Comparison of ENCODE assay signal across 1 cellular context in the genomic region with DNA sequence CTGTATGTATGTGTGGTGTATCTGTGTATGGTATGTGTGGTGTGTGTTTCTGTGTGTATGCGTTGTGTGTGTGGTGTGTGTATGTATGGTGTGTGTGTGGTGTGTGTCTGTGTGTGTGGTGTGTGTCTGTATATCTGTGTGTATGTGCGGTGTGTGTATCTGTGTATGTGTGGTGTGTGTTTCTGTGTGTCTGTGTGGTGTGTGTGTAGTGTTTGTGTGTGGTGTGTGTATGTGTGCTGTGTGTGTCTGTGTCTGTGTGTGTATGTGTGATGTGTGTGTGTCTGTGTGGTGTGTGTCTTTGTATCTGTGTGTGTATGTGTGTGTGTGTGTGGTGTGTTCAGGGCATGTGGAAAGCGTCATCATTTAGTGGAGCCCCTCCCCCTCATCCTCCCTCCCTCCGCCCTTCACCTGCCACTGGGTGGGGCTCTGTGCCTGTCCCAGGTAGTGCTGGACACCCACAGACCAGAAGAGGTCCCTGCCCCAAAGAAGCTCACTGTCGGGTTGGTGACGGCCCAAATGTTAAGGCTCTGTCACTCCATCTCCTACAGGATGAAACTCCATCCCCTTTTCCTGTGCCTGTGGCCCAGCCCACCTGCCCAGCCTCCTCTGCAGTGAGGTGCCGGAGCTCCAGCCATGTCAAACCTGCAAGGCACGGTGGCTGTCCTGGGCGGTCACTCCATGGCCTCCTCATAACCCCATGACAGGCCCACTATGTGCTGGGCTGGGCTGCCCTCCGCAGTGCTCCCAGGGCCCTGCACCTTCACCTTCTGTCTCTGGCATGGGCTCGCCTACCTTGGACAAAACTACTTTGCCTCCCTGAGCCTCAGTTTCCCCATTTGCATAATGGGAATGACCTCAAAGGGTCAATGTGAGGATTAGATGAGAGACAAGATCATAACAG.
A peak's percentile ranks its signal among the peaks of the same experiment; 100 is the strongest.
TF ChIP-seq lines count a peak whose summit lies in the region.

No MANE protein-coding gene starts in this region.

TF ChIP-seq in HepG2, 621 proteins besides CTCF, POLR2A, EP300 and RAD21 (continued from another document):
- TF ChIP-seq, protein P1, sequence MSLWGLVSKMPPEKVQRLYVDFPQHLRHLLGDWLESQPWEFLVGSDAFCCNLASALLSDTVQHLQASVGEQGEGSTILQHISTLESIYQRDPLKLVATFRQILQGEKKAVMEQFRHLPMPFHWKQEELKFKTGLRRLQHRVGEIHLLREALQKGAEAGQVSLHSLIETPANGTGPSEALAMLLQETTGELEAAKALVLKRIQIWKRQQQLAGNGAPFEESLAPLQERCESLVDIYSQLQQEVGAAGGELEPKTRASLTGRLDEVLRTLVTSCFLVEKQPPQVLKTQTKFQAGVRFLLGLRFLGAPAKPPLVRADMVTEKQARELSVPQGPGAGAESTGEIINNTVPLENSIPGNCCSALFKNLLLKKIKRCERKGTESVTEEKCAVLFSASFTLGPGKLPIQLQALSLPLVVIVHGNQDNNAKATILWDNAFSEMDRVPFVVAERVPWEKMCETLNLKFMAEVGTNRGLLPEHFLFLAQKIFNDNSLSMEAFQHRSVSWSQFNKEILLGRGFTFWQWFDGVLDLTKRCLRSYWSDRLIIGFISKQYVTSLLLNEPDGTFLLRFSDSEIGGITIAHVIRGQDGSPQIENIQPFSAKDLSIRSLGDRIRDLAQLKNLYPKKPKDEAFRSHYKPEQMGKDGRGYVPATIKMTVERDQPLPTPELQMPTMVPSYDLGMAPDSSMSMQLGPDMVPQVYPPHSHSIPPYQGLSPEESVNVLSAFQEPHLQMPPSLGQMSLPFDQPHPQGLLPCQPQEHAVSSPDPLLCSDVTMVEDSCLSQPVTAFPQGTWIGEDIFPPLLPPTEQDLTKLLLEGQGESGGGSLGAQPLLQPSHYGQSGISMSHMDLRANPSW (CRISPR knock-in tag; IDR thresholded peaks at IDR 0.05; ENCODE audit: borderline replicate concordance) = no peak
- TF ChIP-seq, protein P2, sequence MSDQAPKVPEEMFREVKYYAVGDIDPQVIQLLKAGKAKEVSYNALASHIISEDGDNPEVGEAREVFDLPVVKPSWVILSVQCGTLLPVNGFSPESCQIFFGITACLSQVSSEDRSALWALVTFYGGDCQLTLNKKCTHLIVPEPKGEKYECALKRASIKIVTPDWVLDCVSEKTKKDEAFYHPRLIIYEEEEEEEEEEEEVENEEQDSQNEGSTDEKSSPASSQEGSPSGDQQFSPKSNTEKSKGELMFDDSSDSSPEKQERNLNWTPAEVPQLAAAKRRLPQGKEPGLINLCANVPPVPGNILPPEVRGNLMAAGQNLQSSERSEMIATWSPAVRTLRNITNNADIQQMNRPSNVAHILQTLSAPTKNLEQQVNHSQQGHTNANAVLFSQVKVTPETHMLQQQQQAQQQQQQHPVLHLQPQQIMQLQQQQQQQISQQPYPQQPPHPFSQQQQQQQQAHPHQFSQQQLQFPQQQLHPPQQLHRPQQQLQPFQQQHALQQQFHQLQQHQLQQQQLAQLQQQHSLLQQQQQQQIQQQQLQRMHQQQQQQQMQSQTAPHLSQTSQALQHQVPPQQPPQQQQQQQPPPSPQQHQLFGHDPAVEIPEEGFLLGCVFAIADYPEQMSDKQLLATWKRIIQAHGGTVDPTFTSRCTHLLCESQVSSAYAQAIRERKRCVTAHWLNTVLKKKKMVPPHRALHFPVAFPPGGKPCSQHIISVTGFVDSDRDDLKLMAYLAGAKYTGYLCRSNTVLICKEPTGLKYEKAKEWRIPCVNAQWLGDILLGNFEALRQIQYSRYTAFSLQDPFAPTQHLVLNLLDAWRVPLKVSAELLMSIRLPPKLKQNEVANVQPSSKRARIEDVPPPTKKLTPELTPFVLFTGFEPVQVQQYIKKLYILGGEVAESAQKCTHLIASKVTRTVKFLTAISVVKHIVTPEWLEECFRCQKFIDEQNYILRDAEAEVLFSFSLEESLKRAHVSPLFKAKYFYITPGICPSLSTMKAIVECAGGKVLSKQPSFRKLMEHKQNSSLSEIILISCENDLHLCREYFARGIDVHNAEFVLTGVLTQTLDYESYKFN (CRISPR knock-in tag; conservative IDR thresholded peaks at IDR 0.05) = no peak
- TF ChIP-seq, protein P3, sequence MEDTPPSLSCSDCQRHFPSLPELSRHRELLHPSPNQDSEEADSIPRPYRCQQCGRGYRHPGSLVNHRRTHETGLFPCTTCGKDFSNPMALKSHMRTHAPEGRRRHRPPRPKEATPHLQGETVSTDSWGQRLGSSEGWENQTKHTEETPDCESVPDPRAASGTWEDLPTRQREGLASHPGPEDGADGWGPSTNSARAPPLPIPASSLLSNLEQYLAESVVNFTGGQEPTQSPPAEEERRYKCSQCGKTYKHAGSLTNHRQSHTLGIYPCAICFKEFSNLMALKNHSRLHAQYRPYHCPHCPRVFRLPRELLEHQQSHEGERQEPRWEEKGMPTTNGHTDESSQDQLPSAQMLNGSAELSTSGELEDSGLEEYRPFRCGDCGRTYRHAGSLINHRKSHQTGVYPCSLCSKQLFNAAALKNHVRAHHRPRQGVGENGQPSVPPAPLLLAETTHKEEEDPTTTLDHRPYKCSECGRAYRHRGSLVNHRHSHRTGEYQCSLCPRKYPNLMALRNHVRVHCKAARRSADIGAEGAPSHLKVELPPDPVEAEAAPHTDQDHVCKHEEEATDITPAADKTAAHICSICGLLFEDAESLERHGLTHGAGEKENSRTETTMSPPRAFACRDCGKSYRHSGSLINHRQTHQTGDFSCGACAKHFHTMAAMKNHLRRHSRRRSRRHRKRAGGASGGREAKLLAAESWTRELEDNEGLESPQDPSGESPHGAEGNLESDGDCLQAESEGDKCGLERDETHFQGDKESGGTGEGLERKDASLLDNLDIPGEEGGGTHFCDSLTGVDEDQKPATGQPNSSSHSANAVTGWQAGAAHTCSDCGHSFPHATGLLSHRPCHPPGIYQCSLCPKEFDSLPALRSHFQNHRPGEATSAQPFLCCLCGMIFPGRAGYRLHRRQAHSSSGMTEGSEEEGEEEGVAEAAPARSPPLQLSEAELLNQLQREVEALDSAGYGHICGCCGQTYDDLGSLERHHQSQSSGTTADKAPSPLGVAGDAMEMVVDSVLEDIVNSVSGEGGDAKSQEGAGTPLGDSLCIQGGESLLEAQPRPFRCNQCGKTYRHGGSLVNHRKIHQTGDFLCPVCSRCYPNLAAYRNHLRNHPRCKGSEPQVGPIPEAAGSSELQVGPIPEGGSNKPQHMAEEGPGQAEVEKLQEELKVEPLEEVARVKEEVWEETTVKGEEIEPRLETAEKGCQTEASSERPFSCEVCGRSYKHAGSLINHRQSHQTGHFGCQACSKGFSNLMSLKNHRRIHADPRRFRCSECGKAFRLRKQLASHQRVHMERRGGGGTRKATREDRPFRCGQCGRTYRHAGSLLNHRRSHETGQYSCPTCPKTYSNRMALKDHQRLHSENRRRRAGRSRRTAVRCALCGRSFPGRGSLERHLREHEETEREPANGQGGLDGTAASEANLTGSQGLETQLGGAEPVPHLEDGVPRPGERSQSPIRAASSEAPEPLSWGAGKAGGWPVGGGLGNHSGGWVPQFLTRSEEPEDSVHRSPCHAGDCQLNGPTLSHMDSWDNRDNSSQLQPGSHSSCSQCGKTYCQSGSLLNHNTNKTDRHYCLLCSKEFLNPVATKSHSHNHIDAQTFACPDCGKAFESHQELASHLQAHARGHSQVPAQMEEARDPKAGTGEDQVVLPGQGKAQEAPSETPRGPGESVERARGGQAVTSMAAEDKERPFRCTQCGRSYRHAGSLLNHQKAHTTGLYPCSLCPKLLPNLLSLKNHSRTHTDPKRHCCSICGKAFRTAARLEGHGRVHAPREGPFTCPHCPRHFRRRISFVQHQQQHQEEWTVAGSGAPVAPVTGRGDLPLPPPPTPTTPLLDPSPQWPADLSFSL (CRISPR knock-in tag; IDR thresholded peaks at IDR 0.05) = peak; percentile 76; the same call in 1 of the 2 replicates
- TF ChIP-seq, protein P4, sequence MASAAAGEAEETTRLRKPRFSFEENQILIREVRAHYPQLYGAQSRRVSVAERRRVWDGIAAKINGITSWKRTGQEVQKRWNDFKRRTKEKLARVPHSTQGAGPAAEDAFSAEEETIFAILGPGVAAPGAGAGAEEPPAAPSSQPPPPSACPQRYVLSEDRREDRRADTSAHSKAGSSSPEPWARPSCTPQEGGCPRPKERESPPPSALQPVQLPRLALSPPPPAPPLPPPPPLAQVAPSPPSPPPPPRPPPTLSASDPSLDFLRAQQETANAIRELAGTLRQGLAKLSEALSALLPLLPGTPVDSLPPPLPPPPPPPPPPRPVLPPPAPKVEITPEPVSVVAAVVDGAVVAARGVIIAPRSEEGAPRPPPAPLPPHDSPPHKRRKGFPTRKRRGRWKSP (CRISPR knock-in tag; IDR thresholded peaks at IDR 0.05) = no peak
- TF ChIP-seq, protein P5, sequence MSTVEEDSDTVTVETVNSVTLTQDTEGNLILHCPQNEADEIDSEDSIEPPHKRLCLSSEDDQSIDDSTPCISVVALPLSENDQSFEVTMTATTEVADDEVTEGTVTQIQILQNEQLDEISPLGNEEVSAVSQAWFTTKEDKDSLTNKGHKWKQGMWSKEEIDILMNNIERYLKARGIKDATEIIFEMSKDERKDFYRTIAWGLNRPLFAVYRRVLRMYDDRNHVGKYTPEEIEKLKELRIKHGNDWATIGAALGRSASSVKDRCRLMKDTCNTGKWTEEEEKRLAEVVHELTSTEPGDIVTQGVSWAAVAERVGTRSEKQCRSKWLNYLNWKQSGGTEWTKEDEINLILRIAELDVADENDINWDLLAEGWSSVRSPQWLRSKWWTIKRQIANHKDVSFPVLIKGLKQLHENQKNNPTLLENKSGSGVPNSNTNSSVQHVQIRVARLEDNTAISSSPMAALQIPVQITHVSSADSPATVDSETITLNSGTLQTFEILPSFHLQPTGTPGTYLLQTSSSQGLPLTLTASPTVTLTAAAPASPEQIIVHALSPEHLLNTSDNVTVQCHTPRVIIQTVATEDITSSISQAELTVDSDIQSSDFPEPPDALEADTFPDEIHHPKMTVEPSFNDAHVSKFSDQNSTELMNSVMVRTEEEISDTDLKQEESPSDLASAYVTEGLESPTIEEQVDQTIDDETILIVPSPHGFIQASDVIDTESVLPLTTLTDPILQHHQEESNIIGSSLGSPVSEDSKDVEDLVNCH (CRISPR knock-in tag; IDR thresholded peaks at IDR 0.05) = no peak
- TF ChIP-seq CREB1 (IDR thresholded peaks at IDR 0.05) = peak; percentile 23; the same call in 1 of the 2 replicates
- TF ChIP-seq CREB1 (CRISPR knock-in tag; IDR thresholded peaks at IDR 0.05) = no peak
- no peak for TF ChIP-seq CBX1 (IDR thresholded peaks at IDR 0.05; ENCODE audit: low read depth)
- no peak for TF ChIP-seq ATAD3A (CRISPR knock-in tag; IDR thresholded peaks at IDR 0.05)
- no peak for TF ChIP-seq SUZ12 (IDR thresholded peaks at IDR 0.05; ENCODE audit: low read depth, low read length)
- no peak for TF ChIP-seq KDM2A (CRISPR knock-in tag; IDR thresholded peaks at IDR 0.05; ENCODE audit: borderline replicate concordance, low read depth)
- TF ChIP-seq POLR2AphosphoS2 (IDR thresholded peaks at IDR 0.05; ENCODE audit: low read depth, low read length) = no peak
- TF ChIP-seq RAD51 (IDR thresholded peaks at IDR 0.05; ENCODE audit: borderline replicate concordance) = no peak
- TF ChIP-seq POLR2AphosphoS5 (IDR thresholded peaks at IDR 0.05; ENCODE audit: low read depth, low read length) = no peak
- no peak for TF ChIP-seq POGZ (CRISPR knock-in tag; IDR thresholded peaks at IDR 0.05)
- no peak for TF ChIP-seq MLLT10 (CRISPR knock-in tag; IDR thresholded peaks at IDR 0.05)
- TF ChIP-seq ZBTB42 (CRISPR knock-in tag; IDR thresholded peaks at IDR 0.05) = no peak
- no peak for TF ChIP-seq ZNF24 (IDR thresholded peaks at IDR 0.05)
- no peak for TF ChIP-seq ZNF841 (CRISPR knock-in tag; IDR thresholded peaks at IDR 0.05; ENCODE audit: borderline replicate concordance)
- no peak for TF ChIP-seq ZNF335 (CRISPR knock-in tag; IDR thresholded peaks at IDR 0.05)
TF ChIP-seq in HepG2: peak in this region for 3.
